13 cellular contexts compared by ENCODE assay signal in genomic region chr4:129240816-129241215, GRCh38.
A peak's percentile ranks its signal among the peaks of the same experiment; 100 is the strongest.
DNase-seq lines count a peak whose midpoint lies in the region; ATAC-seq, FAIRE-seq and TF ChIP-seq lines count a peak whose summit lies in the region.
"Had no signal": no experiment of that assay in that cellular context is flagged by ENCODE, and none has a peak within 500 bp of the region (broad histone marks: within the 10 kb centered on the region; RNA-seq: fewer than 3 reads in every experiment).

No MANE protein-coding gene starts in this region.

- H3K36me3 ChIP-seq in astrocyte (ENCODE audit: insufficient read depth, low read length) (no peaks in the 10 kb centered on the region), mesenchymal stem cell (ENCODE audit: control insufficient read depth in 1 of 2, insufficient read depth in 2 of 2, low read depth in 1 of 2, low read length in 2 of 2) (no peaks in the 10 kb centered on the region)
- H3K36me3 ChIP-seq: SJCRH30 had no signal

- H3K4me3 Mint-ChIP-seq in Calu3 (ENCODE audit: low read depth, unreplicated experiment) (no peak overlapping the region), astrocyte (ENCODE audit: unreplicated experiment) (no peak overlapping the region)
- no peak overlapping the region for H3K4me3 Mint-ChIP-seq in activated T-helper 1 cell treated with anti-CD3 and anti-CD28 coated beads, Interleukin-12 subunit alpha, Interleukin-12 subunit beta, Interleukin-2, Interleukin-4 antibody, amounts not matched to agents 30 ng/mL and 10 ng/mL and 1 ng/mL, durations not matched to agents 14 hours and 24 hours and 36 hours
- H3K4me3 Mint-ChIP-seq in stimulated activated memory B cell treated with anti-CD40 and anti-IgM and Interleukin-4, amounts not matched to agents 10 μg/mL and 1 μg/mL and 100 μg/mL, for 72 hours = no peak overlapping the region

- H3K23ac ChIP-seq in mesenchymal stem cell (ENCODE audit: low read length in 2 of 2) = peak overlapping the region in 1 of 2 experiments; percentile 80

- no peaks in the 10 kb centered on the region for H3K9me3 ChIP-seq in astrocyte (ENCODE audit: insufficient read depth, low read depth, low read length)
- H3K9me3 ChIP-seq in mesenchymal stem cell (ENCODE audit: control insufficient read depth, low read length) = no peaks in the 10 kb centered on the region
- H3K9me3 ChIP-seq: SJCRH30 had no signal

- H3K4me1 Mint-ChIP-seq in Calu3 (ENCODE audit: low read depth, unreplicated experiment) = peaks cover 11% of the 10 kb centered on the region
- peaks cover 21% of the 10 kb centered on the region for H3K4me1 Mint-ChIP-seq in astrocyte (ENCODE audit: low read depth, unreplicated experiment)
- H3K4me1 Mint-ChIP-seq in activated T-helper 1 cell treated with anti-CD3 and anti-CD28 coated beads, Interleukin-12 subunit alpha, Interleukin-12 subunit beta, Interleukin-2, Interleukin-4 antibody, amounts not matched to agents 30 ng/mL and 10 ng/mL and 1 ng/mL, durations not matched to agents 14 hours and 24 hours and 36 hours (ENCODE audit: low read depth) = no peaks in the 10 kb centered on the region
- no peaks in the 10 kb centered on the region for H3K4me1 Mint-ChIP-seq in stimulated activated memory B cell treated with anti-CD40 and anti-IgM and Interleukin-4, amounts not matched to agents 10 μg/mL and 1 μg/mL and 100 μg/mL, for 72 hours

- H3K4me1 ChIP-seq in astrocyte (ENCODE audit: insufficient read depth, low read length) = no peaks in the 10 kb centered on the region
- H3K4me1 ChIP-seq in mesenchymal stem cell (ENCODE audit: control insufficient read depth, insufficient read depth, low read depth, low read length) = peaks cover 4% of the 10 kb centered on the region
- H3K4me1 ChIP-seq: SJCRH30 had no signal

- CTCF ChIA-PET in Calu3 (lab: Charles Lee) (interaction anchor here (0.5 kb wide), 1 partner anchor 157 kb away, joined by 4 read pairs; no protein-coding TSS in a partner anchor), RWPE1 (lab: Yijun Ruan, JAX) (interaction anchor here (0.6 to 0.7 kb wide), 2 partner anchors 91 to 776 kb away, joined by 3 read pairs; no protein-coding TSS in a partner anchor)

- no peak for FAIRE-seq in astrocyte (lab: Jason Lieb, UNC)

- no peak overlapping the region for H3K4ac ChIP-seq in mesenchymal stem cell (ENCODE audit: low read depth in 1 of 2, low read length in 2 of 2)

- no peak for TF ChIP-seq CTCF in Calu3 (IDR thresholded peaks at IDR 0.05; ENCODE audit: unreplicated experiment)
- TF ChIP-seq CTCF in astrocyte (IDR thresholded peaks at IDR 0.05; ENCODE audit: insufficient read depth, low read depth, low read length) = no peak
- TF ChIP-seq CTCF in RWPE1 (conservative IDR thresholded peaks at IDR 0.05; ENCODE audit: low read depth) = no peak
- no peak for TF ChIP-seq CTCF in GM10266 (IDR thresholded peaks at IDR 0.05; ENCODE audit: control insufficient read depth, insufficient read depth, low read depth, missing control alignments)

- no peak overlapping the region for H2AK5ac ChIP-seq in mesenchymal stem cell (ENCODE audit: low read length, severe bottlenecking)

- BruUV-seq in Calu3 (replicated peaks; lab: Mats Ljungman, UMichigan) = no TSS peak

- no peak overlapping the region for H2BK15ac ChIP-seq in mesenchymal stem cell (ENCODE audit: low read depth, poor library complexity, severe bottlenecking)

- H3K4me3 ChIP-seq in astrocyte (ENCODE audit: insufficient read depth, low read depth, low read length) = no peak overlapping the region
- H3K4me3 ChIP-seq in mesenchymal stem cell (ENCODE audit: insufficient read depth in 1 of 2, low read depth in 1 of 2, low read length in 2 of 2) = no peak overlapping the region
- H3K4me3 ChIP-seq: SJCRH30 had no signal

- H3K9ac ChIP-seq in astrocyte (ENCODE audit: low read length) (no peak overlapping the region), mesenchymal stem cell (ENCODE audit: low read length) (no peak overlapping the region)

- H3K9me3 Mint-ChIP-seq in Calu3 (ENCODE audit: low read depth, unreplicated experiment) (no peaks in the 10 kb centered on the region), astrocyte (ENCODE audit: unreplicated experiment) (no peaks in the 10 kb centered on the region)
- H3K9me3 Mint-ChIP-seq in activated T-helper 1 cell treated with anti-CD3 and anti-CD28 coated beads, Interleukin-12 subunit alpha, Interleukin-12 subunit beta, Interleukin-2, Interleukin-4 antibody, amounts not matched to agents 30 ng/mL and 10 ng/mL and 1 ng/mL, durations not matched to agents 14 hours and 24 hours and 36 hours = no peaks in the 10 kb centered on the region
- H3K9me3 Mint-ChIP-seq in stimulated activated memory B cell treated with anti-CD40 and anti-IgM and Interleukin-4, amounts not matched to agents 10 μg/mL and 1 μg/mL and 100 μg/mL, for 72 hours = peaks cover 3% of the 10 kb centered on the region

- no peak overlapping the region for H2BK12ac ChIP-seq in mesenchymal stem cell (ENCODE audit: low read length in 2 of 2)

- H3K4me2 ChIP-seq in astrocyte (ENCODE audit: low read length) (no peak overlapping the region), mesenchymal stem cell (ENCODE audit: low read length, poor library complexity, severe bottlenecking) (no peak overlapping the region)

- no peaks in the 10 kb centered on the region for H4K20me1 ChIP-seq in astrocyte (ENCODE audit: insufficient read depth, low read length)

- H3K27me3 Mint-ChIP-seq in Calu3 (ENCODE audit: unreplicated experiment) = no peaks in the 10 kb centered on the region
- H3K27me3 Mint-ChIP-seq in astrocyte (ENCODE audit: low read depth, unreplicated experiment) = no peaks in the 10 kb centered on the region
- peaks cover 6% of the 10 kb centered on the region for H3K27me3 Mint-ChIP-seq in activated T-helper 1 cell treated with anti-CD3 and anti-CD28 coated beads, Interleukin-12 subunit alpha, Interleukin-12 subunit beta, Interleukin-2, Interleukin-4 antibody, amounts not matched to agents 30 ng/mL and 10 ng/mL and 1 ng/mL, durations not matched to agents 14 hours and 24 hours and 36 hours (ENCODE audit: insufficient read depth)
- peaks cover under 1% of the 10 kb centered on the region for H3K27me3 Mint-ChIP-seq in stimulated activated memory B cell treated with anti-CD40 and anti-IgM and Interleukin-4, amounts not matched to agents 10 μg/mL and 1 μg/mL and 100 μg/mL, for 72 hours

- no peak overlapping the region for H3K27ac Mint-ChIP-seq in Calu3 (ENCODE audit: unreplicated experiment)
- peak overlapping the region; percentile 26 for H3K27ac Mint-ChIP-seq in astrocyte (ENCODE audit: unreplicated experiment)
- H3K27ac Mint-ChIP-seq in activated T-helper 1 cell treated with anti-CD3 and anti-CD28 coated beads, Interleukin-12 subunit alpha, Interleukin-12 subunit beta, Interleukin-2, Interleukin-4 antibody, amounts not matched to agents 30 ng/mL and 10 ng/mL and 1 ng/mL, durations not matched to agents 14 hours and 24 hours and 36 hours = no peak overlapping the region
- no peak overlapping the region for H3K27ac Mint-ChIP-seq in stimulated activated memory B cell treated with anti-CD40 and anti-IgM and Interleukin-4, amounts not matched to agents 10 μg/mL and 1 μg/mL and 100 μg/mL, for 72 hours

- DNase-seq in Calu3 (peak; percentile 72), NCI-H2107 treated with DMSO at 0.1 percent for 48 hours (lab: John Stamatoyannopoulos, UW; ENCODE audit: unreplicated experiment) (peak; percentile 51), astrocyte (ENCODE audit: low read depth) (peak; percentile 11), mesenchymal stem cell (no peak), RWPE1 (ENCODE audit: low spot score) (no peak), GM10266 (ENCODE audit: extremely low spot score) (no peak)
- DNase-seq in activated T-helper 1 cell treated with anti-CD3 and anti-CD28 coated beads, Interleukin-12 subunit alpha, Interleukin-12 subunit beta, Interleukin-2, Interleukin-4 antibody, amounts not matched to agents 30 ng/mL and 10 ng/mL and 1 ng/mL, durations not matched to agents 14 hours and 24 hours and 36 hours (ENCODE audit: low spot score) = no peak
- DNase-seq: MM.1S; retina; SJCRH30; stimulated activated naive CD8-positive, alpha-beta T cell treated with anti-CD3 and anti-CD28 coated beads, Interleukin-15, Interleukin-2, amounts not matched to agents 100 U/mL and 50 U/mL, for 24 hours had no signal

- no peak overlapping the region for H3K18ac ChIP-seq in mesenchymal stem cell (ENCODE audit: low read depth in 1 of 2, low read length in 2 of 2)

- no peak overlapping the region for H2AFZ ChIP-seq in astrocyte (ENCODE audit: low read depth, low read length)
- no peak overlapping the region for H2AFZ ChIP-seq in mesenchymal stem cell (ENCODE audit: low read depth, low read length)

- ATAC-seq in stimulated activated memory B cell treated with anti-CD40 and anti-IgM and Interleukin-4, amounts not matched to agents 10 μg/mL and 1 μg/mL and 100 μg/mL, for 72 hours = no peak
- ATAC-seq: HCT116; stimulated activated naive CD8-positive, alpha-beta T cell treated with anti-CD3 and anti-CD28 coated beads, Interleukin-15, Interleukin-2, amounts not matched to agents 100 U/mL and 50 U/mL, for 24 hours had no signal

- H3K79me2 ChIP-seq in astrocyte (ENCODE audit: insufficient read depth, low read length) = no peaks in the 10 kb centered on the region

- H3K79me1 ChIP-seq in mesenchymal stem cell (replicated peaks; ENCODE audit: low read length, poor library complexity, severe bottlenecking) = no peaks in the 10 kb centered on the region

- POLR2A ChIA-PET in RWPE1 (lab: Yijun Ruan, JAX; ENCODE audit: low non-redundant PET) = no interaction called here

- H3K27ac ChIP-seq in astrocyte (ENCODE audit: low read depth, low read length) (no peak overlapping the region), mesenchymal stem cell (ENCODE audit: low read length, poor library complexity, severe bottlenecking) (peak overlapping the region; percentile 45), RWPE1 (no peak overlapping the region)
- H3K27ac ChIP-seq: SJCRH30 had no signal

- no peak overlapping the region for H2BK120ac ChIP-seq in mesenchymal stem cell (ENCODE audit: low read depth, low read length)

- H3K14ac ChIP-seq in mesenchymal stem cell (ENCODE audit: low read length in 2 of 2) = no peak overlapping the region

- H2BK5ac ChIP-seq in mesenchymal stem cell (ENCODE audit: low read depth, low read length, poor library complexity, severe bottlenecking) = no peak overlapping the region

- WGBS in mesenchymal stem cell = 75% methylated on average over 1 of the region's 1 CpG

- intact Hi-C loops in Calu3 (cut with micrococcal nuclease; ENCODE audit: unreplicated experiment) = no loop called here
- intact Hi-C loops in activated T-helper 1 cell treated with anti-CD3 and anti-CD28 coated beads, Interleukin-12 subunit alpha, Interleukin-12 subunit beta, Interleukin-2, Interleukin-4 antibody, amounts not matched to agents 30 ng/mL and 10 ng/mL and 1 ng/mL, durations not matched to agents 14 hours and 24 hours and 36 hours (cut with micrococcal nuclease) = no loop called here

- H4K8ac ChIP-seq in mesenchymal stem cell (ENCODE audit: low read length) = no peak overlapping the region

- H3K27me3 ChIP-seq in astrocyte (ENCODE audit: insufficient read depth, low read length) (no peaks in the 10 kb centered on the region), mesenchymal stem cell (ENCODE audit: control insufficient read depth in 1 of 2, insufficient read depth in 1 of 2, low read length in 2 of 2) (no peaks in the 10 kb centered on the region)
- H3K27me3 ChIP-seq: SJCRH30 had no signal

- H4K91ac ChIP-seq in mesenchymal stem cell (ENCODE audit: low read length) = no peak overlapping the region

- H3K36me3 Mint-ChIP-seq in Calu3 (ENCODE audit: insufficient read depth, unreplicated experiment) (no peaks in the 10 kb centered on the region), astrocyte (ENCODE audit: low read depth, unreplicated experiment) (no peaks in the 10 kb centered on the region)
- no peaks in the 10 kb centered on the region for H3K36me3 Mint-ChIP-seq in activated T-helper 1 cell treated with anti-CD3 and anti-CD28 coated beads, Interleukin-12 subunit alpha, Interleukin-12 subunit beta, Interleukin-2, Interleukin-4 antibody, amounts not matched to agents 30 ng/mL and 10 ng/mL and 1 ng/mL, durations not matched to agents 14 hours and 24 hours and 36 hours (ENCODE audit: low read depth)
- no peaks in the 10 kb centered on the region for H3K36me3 Mint-ChIP-seq in stimulated activated memory B cell treated with anti-CD40 and anti-IgM and Interleukin-4, amounts not matched to agents 10 μg/mL and 1 μg/mL and 100 μg/mL, for 72 hours

Comparison
In these comparisons a context has a peak if more than half of its experiments do, and no peak if none do; other contexts are left out.
1. DNase-seq: peak in Calu3 (single experiment), NCI-H2107 treated with DMSO at 0.1 percent for 48 hours (single experiment) and astrocyte (single experiment); none in mesenchymal stem cell (single experiment), RWPE1 (single experiment), activated T-helper 1 cell treated with anti-CD3 and anti-CD28 coated beads, Interleukin-12 subunit alpha, Interleukin-12 subunit beta, Interleukin-2, Interleukin-4 antibody, amounts not matched to agents 30 ng/mL and 10 ng/mL and 1 ng/mL, durations not matched to agents 14 hours and 24 hours and 36 hours (single experiment) and GM10266 (single experiment).